1 cellular context compared by ENCODE assay signal in genomic region chr7:99557940-99558305, GRCh38.
TF ChIP-seq lines count a peak whose summit lies in the region.

No MANE protein-coding gene starts in this region.

TF ChIP-seq in liver, 16 proteins besides CTCF, POLR2A, EP300 and RAD21 (continued from another document):
- TF ChIP-seq, protein P1, sequence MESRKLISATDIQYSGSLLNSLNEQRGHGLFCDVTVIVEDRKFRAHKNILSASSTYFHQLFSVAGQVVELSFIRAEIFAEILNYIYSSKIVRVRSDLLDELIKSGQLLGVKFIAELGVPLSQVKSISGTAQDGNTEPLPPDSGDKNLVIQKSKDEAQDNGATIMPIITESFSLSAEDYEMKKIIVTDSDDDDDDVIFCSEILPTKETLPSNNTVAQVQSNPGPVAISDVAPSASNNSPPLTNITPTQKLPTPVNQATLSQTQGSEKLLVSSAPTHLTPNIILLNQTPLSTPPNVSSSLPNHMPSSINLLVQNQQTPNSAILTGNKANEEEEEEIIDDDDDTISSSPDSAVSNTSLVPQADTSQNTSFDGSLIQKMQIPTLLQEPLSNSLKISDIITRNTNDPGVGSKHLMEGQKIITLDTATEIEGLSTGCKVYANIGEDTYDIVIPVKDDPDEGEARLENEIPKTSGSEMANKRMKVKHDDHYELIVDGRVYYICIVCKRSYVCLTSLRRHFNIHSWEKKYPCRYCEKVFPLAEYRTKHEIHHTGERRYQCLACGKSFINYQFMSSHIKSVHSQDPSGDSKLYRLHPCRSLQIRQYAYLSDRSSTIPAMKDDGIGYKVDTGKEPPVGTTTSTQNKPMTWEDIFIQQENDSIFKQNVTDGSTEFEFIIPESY (IDR thresholded peaks at IDR 0.05) = no peak
- no peak for TF ChIP-seq SP1 (IDR thresholded peaks at IDR 0.05)
- TF ChIP-seq HNF4A (conservative IDR thresholded peaks at IDR 0.05) = no peak
- no peak for TF ChIP-seq FOXA2 (IDR thresholded peaks at IDR 0.05)
- TF ChIP-seq EGR1 (IDR thresholded peaks at IDR 0.05; ENCODE audit: low read depth in 2 of 2) = no peak
- no peak for TF ChIP-seq RXRA (IDR thresholded peaks at IDR 0.05)
